In genomic region chr12:80692114-80692513, GRCh38 we compare ENCODE assay signal across 16 cellular contexts. TPM values are rescaled to one million over a fixed set of nuclear protein-coding genes. Genes with fewer than 3 reads are reported as not detected.
DNase-seq lines count a peak whose midpoint lies in the region; ATAC-seq, FAIRE-seq and TF ChIP-seq lines count a peak whose summit lies in the region.
"Had no signal": no experiment of that assay in that cellular context is flagged by ENCODE, and none has a peak within 500 bp of the region (broad histone marks: within the 10 kb centered on the region; RNA-seq: fewer than 3 reads in every experiment).

No MANE protein-coding gene starts in this region.

- no peak overlapping the region for H3K4me3 ChIP-seq in bronchial epithelial cell (ENCODE audit: low read depth, low read length)
- H3K4me3 ChIP-seq: body of pancreas, GM23338, PC-9 had no signal

- TF ChIP-seq CTCF in bronchial epithelial cell (IDR thresholded peaks at IDR 0.05; ENCODE audit: insufficient read depth, low read length, severe bottlenecking) = no peak

- peak; percentile 73 for ATAC-seq in GM18498 (IDR thresholded peaks at IDR 0.05; ENCODE audit: unreplicated experiment)
- peak; percentile 88 for ATAC-seq in GM21526 (IDR thresholded peaks at IDR 0.05; ENCODE audit: low FRiP score, unreplicated experiment)
- peak; percentile 62 for ATAC-seq in HG03432 (IDR thresholded peaks at IDR 0.05; ENCODE audit: unreplicated experiment)
- ATAC-seq: body of pancreas; GM23338; left ventricle myocardium superior; naive thymus-derived CD4-positive, alpha-beta T cell had no signal

- no peaks in the 10 kb centered on the region for H3K36me3 ChIP-seq in bronchial epithelial cell (ENCODE audit: control insufficient read depth, insufficient read depth, low read length)

- no peak for FAIRE-seq in bronchial epithelial cell (lab: Jason Lieb, UNC)

- no peaks in the 10 kb centered on the region for H3K27me3 ChIP-seq in bronchial epithelial cell (ENCODE audit: control insufficient read depth, insufficient read depth, low read length)
- H3K27me3 ChIP-seq: body of pancreas had no signal

- DNase-seq in bronchial epithelial cell (ENCODE audit: low read depth) (peak; percentile 7), kidney glomerular epithelial cell (lab: John Stamatoyannopoulos, UW) (no peak), NCI-H748 treated with DMSO at 0.1 percent for 48 hours (lab: John Stamatoyannopoulos, UW) (no peak), AG08396 (ENCODE audit: low spot score) (no peak)
- no peak for DNase-seq in stimulated activated naive CD4-positive, alpha-beta T cell treated with Interleukin-2 at 50 U/mL for 16 hours (lab: John Stamatoyannopoulos, UW)
- DNase-seq: activated CD4-positive, CD25-positive, alpha-beta regulatory T cell; body of pancreas; left ventricle myocardium superior; naive thymus-derived CD4-positive, alpha-beta T cell; PC-9; retina; stimulated activated CD8-positive, alpha-beta memory T cell treated with anti-CD3 and anti-CD28 coated beads, Interleukin-4, amount 100 ng/mL, for 48 hours had no signal

RNA-seq across cellular contexts. Expression of gene MYF6, which starts 15.3 kb away (rescaled TPM):
- total RNA-seq in bronchial epithelial cell = not detected in 2 replicates
- total RNA-seq: body of pancreas; GM23338; left ventricle myocardium superior; naive thymus-derived CD4-positive, alpha-beta T cell; PC-9 had no signal

RNA-seq across cellular contexts. Expression of gene MYF5, which starts 24.6 kb away (rescaled TPM):
- total RNA-seq in bronchial epithelial cell = not detected in 2 replicates
- total RNA-seq: body of pancreas; GM23338; left ventricle myocardium superior; naive thymus-derived CD4-positive, alpha-beta T cell; PC-9 had no signal
